Comparison of ENCODE assay signal across 12 cellular contexts in the genomic region with DNA sequence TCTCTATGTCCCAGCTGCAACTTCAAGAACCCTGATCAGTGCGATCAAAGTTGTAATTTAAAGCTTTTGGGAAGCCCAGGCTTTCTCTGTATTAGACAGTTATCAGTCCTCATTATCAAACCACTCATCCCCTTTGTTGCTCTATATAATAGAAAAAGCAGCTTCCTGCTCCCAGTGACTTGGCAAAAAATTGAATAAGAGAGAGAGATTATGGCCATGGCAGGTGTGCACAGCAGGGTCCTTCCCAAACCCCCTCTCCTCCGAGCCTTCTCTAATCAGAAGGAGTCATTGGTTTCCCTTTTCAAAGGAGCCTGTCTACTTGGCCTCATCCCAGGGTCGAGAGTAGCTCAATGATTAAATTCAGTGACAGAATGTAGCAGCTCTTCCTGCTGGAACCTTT.
DNase-seq lines count a peak whose midpoint lies in the region; ATAC-seq and TF ChIP-seq lines count a peak whose summit lies in the region.
"Had no signal": no experiment of that assay in that cellular context is flagged by ENCODE, and none has a peak within 500 bp of the region (broad histone marks: within the 10 kb centered on the region; RNA-seq: fewer than 3 reads in every experiment).

No MANE protein-coding gene starts in this region.

- POLR2A ChIA-PET in SK-N-SH (lab: Yijun Ruan, JAX), result interaction anchor here (0.8 to 1.0 kb wide), 2 partner anchors 81 to 99 kb away, joined by 3 read pairs; no protein-coding TSS in a partner anchor

- TF ChIP-seq CTCF in GM23338 (conservative IDR thresholded peaks at IDR 0.05; ENCODE audit: low read depth in 2 of 2), result no peak
- no peak for TF ChIP-seq CTCF in SK-N-SH (IDR thresholded peaks at IDR 0.05)
- no peak for TF ChIP-seq CTCF in upper lobe of right lung (IDR thresholded peaks at IDR 0.05)

- H2AFZ ChIP-seq in GM23338 (0 out of 2 replicates have a peak overlapping the region, but pooled peaks have one; percentile 0), SK-N-SH (ENCODE audit: low read depth) (peak overlapping the region; percentile 91)

- H3F3A ChIP-seq in GM23338 (replicated peaks; ENCODE audit: low read depth) (no peaks in the 10 kb centered on the region), SK-N-SH (replicated peaks; ENCODE audit: insufficient read depth) (peaks cover 4% of the 10 kb centered on the region)

- peak overlapping the region; percentile 91 for H3K27ac Mint-ChIP-seq in GM23338

- TF ChIP-seq RAD21 in SK-N-SH (IDR thresholded peaks at IDR 0.05; ENCODE audit: low read length), result no peak

- intact Hi-C loops in upper lobe of right lung (cut with DNase I), result no loop called here
- intact Hi-C loops in aorta (cut with DNase I), result no loop called here

- H3K4me1 Mint-ChIP-seq in GM23338, result peaks cover 36% of the 10 kb centered on the region

- peaks cover 13% of the 10 kb centered on the region for H3K36me3 Mint-ChIP-seq in GM23338 (ENCODE audit: low read depth)

- H3K79me2 ChIP-seq in GM23338 (replicated peaks; ENCODE audit: insufficient read depth) (no peaks in the 10 kb centered on the region), SK-N-SH (ENCODE audit: insufficient read depth) (no peaks in the 10 kb centered on the region)

- WGBS in SK-N-SH (ENCODE audit: low lambda C conversion rate), result 18% methylated on average over 3 of the region's 3 CpGs
- WGBS in aorta, 2 donors, result 74 to 75% methylated on average over 3 of the region's 3 CpGs

- H3K4me3 ChIP-seq in GM23338 (no peak overlapping the region), SK-N-SH (ENCODE audit: low read depth in 2 of 2, low read length in 1 of 2) (0 out of 4 replicates have a peak overlapping the region, but pooled peaks of 1 of the 2 experiments have one; percentile 23), upper lobe of right lung (no peak overlapping the region), aorta (ENCODE audit: low read length in 2 of 2) (no peak overlapping the region)

- H3K27me3 Mint-ChIP-seq in GM23338 (ENCODE audit: insufficient read depth, low read depth, poor library complexity), result no peaks in the 10 kb centered on the region

- no peak overlapping the region; the same call in 1 of the 2 replicates for H3K9ac ChIP-seq in SK-N-SH

- H3K9me3 Mint-ChIP-seq in GM23338, result peaks cover 12% of the 10 kb centered on the region; the same call in 2 of the 3 replicates

- H3K4me3 Mint-ChIP-seq in GM23338, result peak overlapping the region; percentile 5; the same call in 1 of the 3 replicates

- no peaks in the 10 kb centered on the region for H3K27me3 ChIP-seq in GM23338 (ENCODE audit: insufficient read depth)
- no peaks in the 10 kb centered on the region for H3K27me3 ChIP-seq in SK-N-SH (ENCODE audit: insufficient read depth)
- H3K27me3 ChIP-seq in upper lobe of right lung, result no peaks in the 10 kb centered on the region
- no peaks in the 10 kb centered on the region for H3K27me3 ChIP-seq in aorta (ENCODE audit: control insufficient read depth in 1 of 2, insufficient read depth in 2 of 2, low read length in 1 of 2)

- TF ChIP-seq EP300 in SK-N-SH (IDR thresholded peaks at IDR 0.05; ENCODE audit: borderline replicate concordance in 1 of 2, low read depth in 1 of 2, low read length in 1 of 2), result peak in 1 of 2 experiments; percentile 42; a peak in 1 of 4 replicates

- H4K20me1 ChIP-seq in GM23338 (replicated peaks; ENCODE audit: insufficient read depth) (no peaks in the 10 kb centered on the region), SK-N-SH (ENCODE audit: insufficient read depth) (no peaks in the 10 kb centered on the region)

- DNase-seq in GM23338 (ENCODE audit: low spot score), result peak; percentile 43
- DNase-seq in NCI-H2081 treated with DMSO at 0.1 percent for 48 hours (lab: John Stamatoyannopoulos, UW), result peak; percentile 13
- DNase-seq in SK-N-SH, result peak; percentile 41
- DNase-seq in iPS-NIHi7 (ENCODE audit: extremely low spot score), result peak; percentile 41
- DNase-seq in GM19238 (ENCODE audit: insufficient read length, low spot score), result no peak
- DNase-seq in upper lobe of right lung, result no peak
- DNase-seq in aorta, result no peak
- DNase-seq in superior temporal gyrus (ENCODE audit: extremely low spot score), result no peak
- DNase-seq: anterior cingulate cortex; hippocampal formation; stimulated activated CD4-positive, alpha-beta T cell treated with anti-CD3 and anti-CD28 coated beads, Interleukin-4, amount 100 ng/mL, for 4 hours had no signal

- H3K4me2 ChIP-seq in GM23338 (peak overlapping the region; percentile 40; the same call in 1 of the 2 replicates), SK-N-SH (peak overlapping the region; percentile 54)

- H3K9me3 ChIP-seq in SK-N-SH (peaks cover 10% of the 10 kb centered on the region; the same call in 1 of the 2 replicates), upper lobe of right lung (no peaks in the 10 kb centered on the region), aorta (ENCODE audit: control insufficient read depth, low read length) (no peaks in the 10 kb centered on the region)

- H3K9me2 ChIP-seq in GM23338 (ENCODE audit: insufficient read depth), result no peaks in the 10 kb centered on the region; the same call in 1 of the 2 replicates
- no peaks in the 10 kb centered on the region for H3K9me2 ChIP-seq in SK-N-SH

- H3K4me1 ChIP-seq in GM23338 (ENCODE audit: insufficient read depth) (peaks cover 21% of the 10 kb centered on the region), SK-N-SH (ENCODE audit: control insufficient read depth in 1 of 2, insufficient read depth in 2 of 2, low read depth in 1 of 2, low read length in 1 of 2) (peaks cover 22 to 35% of the 10 kb centered on the region in 2 experiments; a peak in 3 of 4 replicates), upper lobe of right lung (peaks cover 1% of the 10 kb centered on the region), aorta (ENCODE audit: control insufficient read depth in 1 of 2, insufficient read depth in 2 of 2, low read length in 2 of 2) (no peaks in the 10 kb centered on the region)

- ATAC-seq in GM23338 (peak; percentile 91), upper lobe of right lung (no peak), aorta (ENCODE audit: low FRiP score) (no peak)

- CTCF ChIA-PET in SK-N-SH (lab: Yijun Ruan, JAX), result interaction anchor here (1.2 to 1.9 kb wide), 4 partner anchors 21 to 141 kb away, joined by 3 to 11 read pairs (median 6); no protein-coding TSS in a partner anchor

- H3K36me3 ChIP-seq in GM23338 (ENCODE audit: insufficient read depth) (no peaks in the 10 kb centered on the region), SK-N-SH (replicated peaks in 1 of 2; ENCODE audit: control insufficient read depth in 1 of 2, insufficient read depth in 2 of 2, low read length in 1 of 2) (peaks cover 0 to 8% of the 10 kb centered on the region in 2 experiments), upper lobe of right lung (no peaks in the 10 kb centered on the region), aorta (ENCODE audit: control insufficient read depth in 1 of 2, insufficient read depth in 2 of 2, low read length in 1 of 2) (no peaks in the 10 kb centered on the region)

- H3K27ac ChIP-seq in GM23338 (ENCODE audit: low read depth) (peak overlapping the region; percentile 34; the same call in 1 of the 2 replicates), SK-N-SH (ENCODE audit: low read depth in 2 of 2, low read length in 1 of 2) (peak overlapping the region; percentile 47 to 89; a peak in 3 of 4 replicates), upper lobe of right lung (no peak overlapping the region), aorta (ENCODE audit: low read depth in 1 of 2, low read length in 2 of 2) (no peak overlapping the region)
- H3K27ac ChIP-seq: HL-60 had no signal

TF ChIP-seq in GM23338, 12 proteins besides CTCF, POLR2A, EP300 and RAD21 (continues in another document):
- TF ChIP-seq POLR2AphosphoS5 (IDR thresholded peaks at IDR 0.05; ENCODE audit: low read depth), result no peak
- no peak for TF ChIP-seq EZH2phosphoT487 (IDR thresholded peaks at IDR 0.05; ENCODE audit: unreplicated experiment)
- no peak for TF ChIP-seq STAT1 (IDR thresholded peaks at IDR 0.05; ENCODE audit: unreplicated experiment)
- TF ChIP-seq EZH2 (IDR thresholded peaks at IDR 0.05; ENCODE audit: low read depth, unreplicated experiment), result no peak

TF ChIP-seq in SK-N-SH, 30 proteins besides CTCF, POLR2A, EP300 and RAD21 (continues in another document):
- TF ChIP-seq TAF1 (IDR thresholded peaks at IDR 0.05; ENCODE audit: borderline replicate concordance, low read depth, low read length) (no peak), USF1 (IDR thresholded peaks at IDR 0.05; ENCODE audit: borderline replicate concordance, low read depth) (no peak), EZH2phosphoT487 (IDR thresholded peaks at IDR 0.05; ENCODE audit: borderline replicate concordance, low read depth) (no peak), USF2 (IDR thresholded peaks at IDR 0.05; ENCODE audit: borderline replicate concordance, low read depth, low read length) (no peak), GATA2 (CRISPR knock-in tag; IDR thresholded peaks at IDR 0.05) (peak; percentile 70), SMC3 (IDR thresholded peaks at IDR 0.05; ENCODE audit: low read depth, low read length) (no peak), RCOR1 (IDR thresholded peaks at IDR 0.05; ENCODE audit: low read length) (peak; percentile 63), FOSL2 (IDR thresholded peaks at IDR 0.05; ENCODE audit: borderline replicate concordance, low read depth) (no peak)
- TF ChIP-seq, protein P1, sequence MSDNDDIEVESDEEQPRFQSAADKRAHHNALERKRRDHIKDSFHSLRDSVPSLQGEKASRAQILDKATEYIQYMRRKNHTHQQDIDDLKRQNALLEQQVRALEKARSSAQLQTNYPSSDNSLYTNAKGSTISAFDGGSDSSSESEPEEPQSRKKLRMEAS (IDR thresholded peaks at IDR 0.05; ENCODE audit: low read depth), result no peak

Comparison
In these comparisons a context has a peak if more than half of its experiments do, and no peak if none do; other contexts are left out.
1. DNase-seq: peak in GM23338 (single experiment), NCI-H2081 treated with DMSO at 0.1 percent for 48 hours (single experiment), SK-N-SH (single experiment) and iPS-NIHi7 (single experiment); none in GM19238 (single experiment), upper lobe of right lung (single experiment), aorta (0 of 2) and superior temporal gyrus (single experiment).
2. H3K27ac ChIP-seq: peak in GM23338 (single experiment) and SK-N-SH (2 of 2); none in upper lobe of right lung (single experiment) and aorta (0 of 2).